9 cellular contexts compared by ENCODE assay signal in genomic region chr17:75159196-75160031, GRCh38. TPM values are rescaled to one million over a fixed set of nuclear protein-coding genes. Genes with fewer than 3 reads are reported as not detected.
DNase-seq lines count a peak whose midpoint lies in the region; ATAC-seq and TF ChIP-seq lines count a peak whose summit lies in the region.
"Had no signal": no experiment of that assay in that cellular context is flagged by ENCODE, and none has a peak within 500 bp of the region (broad histone marks: within the 10 kb centered on the region; RNA-seq: fewer than 3 reads in every experiment).

No MANE protein-coding gene starts in this region.

- no peaks in the 10 kb centered on the region for H3K4me1 ChIP-seq in breast epithelium

- POLR2A ChIA-PET in MCF 10A (lab: Yijun Ruan, JAX): interaction anchor here (0.7 to 2.1 kb wide), 10 partner anchors 9 to 159 kb away, joined by 3 to 13 read pairs (median 6); partner anchors contain the start of genes NT5C, NUP85 and SUMO2

- H3K9me3 Mint-ChIP-seq in MCF 10A (ENCODE audit: unreplicated experiment) (no peaks in the 10 kb centered on the region), type B pancreatic cell (no peaks in the 10 kb centered on the region)
- H3K9me3 Mint-ChIP-seq: memory B cell had no signal

- TF ChIP-seq CTCF in MCF 10A (IDR thresholded peaks at IDR 0.05; ENCODE audit: unreplicated experiment) (no peak), breast epithelium (IDR thresholded peaks at IDR 0.05) (no peak), type B pancreatic cell (conservative IDR thresholded peaks at IDR 0.05) (no peak), GM10266 (IDR thresholded peaks at IDR 0.05; ENCODE audit: control insufficient read depth, insufficient read depth, low read depth, missing control alignments) (no peak)

- DNase-seq in MCF 10A (ENCODE audit: unreplicated experiment) (peak; percentile 77), breast epithelium (ENCODE audit: low spot score in 2 of 2) (no peak), type B pancreatic cell (ENCODE audit: extremely low spot score, unreplicated experiment) (no peak), GM10266 (ENCODE audit: extremely low spot score) (no peak)
- DNase-seq: NCI-H1092 treated with DMSO at 0.1 percent for 48 hours had no signal

- H3K36me3 Mint-ChIP-seq in MCF 10A (ENCODE audit: insufficient read depth, unreplicated experiment) (peaks cover 20% of the 10 kb centered on the region), type B pancreatic cell (peaks cover 9% of the 10 kb centered on the region)
- H3K36me3 Mint-ChIP-seq: memory B cell had no signal

- H3K4me3 ChIP-seq in breast epithelium: no peak overlapping the region
- H3K4me3 ChIP-seq: BLaER1 had no signal

- no peaks in the 10 kb centered on the region for H3K36me3 ChIP-seq in breast epithelium

- no peaks in the 10 kb centered on the region for H3K27me3 ChIP-seq in breast epithelium
- H3K27me3 ChIP-seq: BLaER1 had no signal

- H3K27ac Mint-ChIP-seq in MCF 10A (ENCODE audit: low read depth, unreplicated experiment) (peak overlapping the region; percentile 67), type B pancreatic cell (peak overlapping the region; percentile 93)
- H3K27ac Mint-ChIP-seq: memory B cell had no signal

- TF ChIP-seq POLR2A in breast epithelium (IDR thresholded peaks at IDR 0.05): no peak

- no peaks in the 10 kb centered on the region for H3K27me3 Mint-ChIP-seq in MCF 10A (ENCODE audit: insufficient read depth, unreplicated experiment)
- H3K27me3 Mint-ChIP-seq in type B pancreatic cell: peaks cover 2% of the 10 kb centered on the region
- H3K27me3 Mint-ChIP-seq: memory B cell had no signal

- no TSS peak for BruUV-seq in MCF 10A (replicated peaks; lab: Mats Ljungman, UMichigan)

- peak; percentile 77 for ATAC-seq in esophagus mucosa
- ATAC-seq in GM19467 (IDR thresholded peaks at IDR 0.05; ENCODE audit: unreplicated experiment): no peak

- H3K4me1 Mint-ChIP-seq in MCF 10A (ENCODE audit: insufficient read depth, unreplicated experiment): peaks cover 14% of the 10 kb centered on the region
- H3K4me1 Mint-ChIP-seq in type B pancreatic cell (ENCODE audit: unreplicated experiment): peaks cover 4% of the 10 kb centered on the region

- CTCF ChIA-PET in MCF 10A (lab: Yijun Ruan, JAX): interaction anchor here (0.5 to 1.4 kb wide), 8 partner anchors 9 to 388 kb away, joined by 3 to 5 read pairs (median 4); no protein-coding TSS in a partner anchor

- intact Hi-C loops in MCF 10A (cut with micrococcal nuclease) (no loop called here), breast epithelium (cut with DNase I; ENCODE audit: low total_unique reads) (no loop called here)

- H3K27ac ChIP-seq in breast epithelium: no peak overlapping the region
- H3K27ac ChIP-seq: BLaER1 had no signal

- H3K9me3 ChIP-seq in breast epithelium: no peaks in the 10 kb centered on the region
- H3K9me3 ChIP-seq: BLaER1 had no signal

- no peak overlapping the region for H3K4me3 Mint-ChIP-seq in MCF 10A (ENCODE audit: unreplicated experiment)
- no peak overlapping the region for H3K4me3 Mint-ChIP-seq in type B pancreatic cell
- H3K4me3 Mint-ChIP-seq: memory B cell had no signal

RNA-seq across cellular contexts. Expression of gene JPT1, which starts 5.1 kb away (rescaled TPM):
- 342 and 360 TPM in 2 replicates for total RNA-seq in MCF 10A (2022)
- total RNA-seq in breast epithelium: 10 to 100 TPM in 2 of 3 donors, 1 to 10 TPM in 1; 9.9 to 30.5 (median 24.9) TPM
- total RNA-seq in esophagus mucosa: 328 TPM
- 136 and 170 TPM in 2 replicates for total RNA-seq in type B pancreatic cell (ENCODE audit: low replicate concordance)

RNA-seq across cellular contexts. Expression of gene SUMO2, which starts 23.3 kb away (rescaled TPM):
- total RNA-seq in MCF 10A (2022) (186 and 194 TPM in 2 replicates), breast epithelium (10 to 100 TPM; 68.8 to 78.6 (median 74.6) TPM), esophagus mucosa (317 TPM), type B pancreatic cell (ENCODE audit: low replicate concordance) (465 and 602 TPM in 2 replicates)

RNA-seq across cellular contexts. Expression of gene NT5C, which starts 27.9 kb away (rescaled TPM):
- total RNA-seq in MCF 10A (2022): 105 and 113 TPM in 2 replicates
- total RNA-seq in breast epithelium: 100 to 1,000 TPM in 1 of 3 donors, 10 to 100 TPM in 2; 79.6 to 106 (median 91.4) TPM
- total RNA-seq in esophagus mucosa: 66.6 TPM
- total RNA-seq in type B pancreatic cell (ENCODE audit: low replicate concordance): 33.6 and 40.7 TPM in 2 replicates

RNA-seq across cellular contexts. Expression of gene NUP85, which starts 46.1 kb away (rescaled TPM):
- total RNA-seq in MCF 10A (2022) (42.3 and 49.2 TPM in 2 replicates), breast epithelium (10 to 100 TPM; 37.1 to 40.2 (median 37.7) TPM), esophagus mucosa (43.0 TPM), type B pancreatic cell (ENCODE audit: low replicate concordance) (63.3 and 84.1 TPM in 2 replicates)

RNA-seq across cellular contexts. Expression of gene ARMC7, which starts 49.6 kb away (rescaled TPM):
- 9.3 and 13.3 TPM in 2 replicates for total RNA-seq in MCF 10A (2022)
- total RNA-seq in breast epithelium: 1 to 10 TPM; 3.4 to 6.7 (median 5.6) TPM
- 6.3 TPM for total RNA-seq in esophagus mucosa
- 14.0 and 19.7 TPM in 2 replicates for total RNA-seq in type B pancreatic cell (ENCODE audit: low replicate concordance)
